In the genomic region with DNA sequence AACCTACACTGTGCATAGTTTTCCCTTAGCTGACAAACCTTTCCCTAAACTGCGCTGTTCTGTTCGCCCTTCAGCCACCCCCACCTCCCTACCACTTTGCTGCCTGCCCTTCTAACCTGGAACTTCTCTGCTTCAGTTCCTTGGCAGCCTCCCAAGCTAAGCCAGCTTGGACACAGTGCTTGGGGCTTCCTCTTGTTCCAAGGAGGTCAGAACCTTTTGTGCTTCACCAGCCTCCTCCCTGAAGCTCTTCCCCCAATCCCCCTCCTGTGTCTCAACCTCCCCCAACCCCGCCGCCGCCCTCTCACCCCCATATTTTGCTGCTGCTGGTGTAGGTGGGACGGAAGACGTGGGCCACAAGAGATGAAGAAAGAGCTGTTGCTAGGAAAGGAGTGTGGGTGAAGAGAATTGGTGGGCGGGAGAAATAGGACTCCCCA, we compare ENCODE assay signal across 10 cellular contexts. TPM values are rescaled to one million over a fixed set of nuclear protein-coding genes. Genes with fewer than 3 reads are reported as not detected.
DNase-seq lines count a peak whose midpoint lies in the region; ATAC-seq and TF ChIP-seq lines count a peak whose summit lies in the region.
"Had no signal": no experiment of that assay in that cellular context is flagged by ENCODE, and none has a peak within 500 bp of the region (broad histone marks: within the 10 kb centered on the region; RNA-seq: fewer than 3 reads in every experiment).

No MANE protein-coding gene starts in this region.

- ATAC-seq in Right ventricle myocardium inferior (peak; percentile 66), upper lobe of right lung (peak; percentile 79)
- ATAC-seq: effector memory CD8-positive, alpha-beta T cell had no signal

- H3K27me3 ChIP-seq in upper lobe of right lung, result no peaks in the 10 kb centered on the region

- no peaks in the 10 kb centered on the region for H3K36me3 ChIP-seq in upper lobe of right lung

- intact Hi-C loops in Right ventricle myocardium inferior (cut with DNase I), result no loop called here
- intact Hi-C loops in cardiac septum (cut with DNase I), result loop anchor here (5.0 kb wide), 1 partner anchor 71 kb away; no protein-coding TSS in a partner anchor
- intact Hi-C loops in upper lobe of right lung (cut with DNase I), result no loop called here

- H3K9me3 ChIP-seq in upper lobe of right lung, result no peaks in the 10 kb centered on the region

- H3K4me1 ChIP-seq in upper lobe of right lung, result peaks cover 21% of the 10 kb centered on the region

- no peak for TF ChIP-seq CTCF in upper lobe of right lung (IDR thresholded peaks at IDR 0.05)

- H3K27ac ChIP-seq in upper lobe of right lung, result no peak overlapping the region

- DNase-seq in Right ventricle myocardium inferior (ENCODE audit: missing footprints), result peak; percentile 68
- DNase-seq in cardiac septum (ENCODE audit: low spot score), result no peak
- peak; percentile 6 to 72 for DNase-seq in dermis microvascular lymphatic vessel endothelial cell (ENCODE audit: low read depth in 2 of 2)
- peak; percentile 44 for DNase-seq in midbrain (lab: John Stamatoyannopoulos, UW)
- peak; percentile 74 for DNase-seq in upper lobe of right lung
- DNase-seq in T-helper 2 cell, result no peak
- no peak for DNase-seq in NCI-H2081 treated with DMSO at 0.1 percent for 48 hours (lab: John Stamatoyannopoulos, UW)
- DNase-seq in epidermal melanocyte (ENCODE audit: insufficient read length, low spot score), result no peak
- DNase-seq: CD4-positive, CD25-positive, alpha-beta regulatory T cell; effector memory CD8-positive, alpha-beta T cell had no signal

- no peak overlapping the region for H3K4me3 ChIP-seq in upper lobe of right lung

RNA-seq across cellular contexts. Expression of a gene that starts 8.1 kb away (rescaled TPM):
- 26.5 TPM for total RNA-seq in Right ventricle myocardium inferior
- total RNA-seq in cardiac septum, result 23.5 TPM
- 8.2 and 10.6 TPM in 2 replicates for total RNA-seq in dermis microvascular lymphatic vessel endothelial cell
- total RNA-seq in upper lobe of right lung, result 11.6 TPM

Comparison
In these comparisons a context has a peak if more than half of its experiments do, and no peak if none do; other contexts are left out.
1. DNase-seq: peak in Right ventricle myocardium inferior (single experiment), dermis microvascular lymphatic vessel endothelial cell (2 of 2), midbrain (single experiment) and upper lobe of right lung (single experiment); none in cardiac septum (single experiment), T-helper 2 cell (0 of 5), NCI-H2081 treated with DMSO at 0.1 percent for 48 hours (single experiment) and epidermal melanocyte (single experiment).